Comparison of ENCODE assay signal across 1 cellular context in the genomic region with DNA sequence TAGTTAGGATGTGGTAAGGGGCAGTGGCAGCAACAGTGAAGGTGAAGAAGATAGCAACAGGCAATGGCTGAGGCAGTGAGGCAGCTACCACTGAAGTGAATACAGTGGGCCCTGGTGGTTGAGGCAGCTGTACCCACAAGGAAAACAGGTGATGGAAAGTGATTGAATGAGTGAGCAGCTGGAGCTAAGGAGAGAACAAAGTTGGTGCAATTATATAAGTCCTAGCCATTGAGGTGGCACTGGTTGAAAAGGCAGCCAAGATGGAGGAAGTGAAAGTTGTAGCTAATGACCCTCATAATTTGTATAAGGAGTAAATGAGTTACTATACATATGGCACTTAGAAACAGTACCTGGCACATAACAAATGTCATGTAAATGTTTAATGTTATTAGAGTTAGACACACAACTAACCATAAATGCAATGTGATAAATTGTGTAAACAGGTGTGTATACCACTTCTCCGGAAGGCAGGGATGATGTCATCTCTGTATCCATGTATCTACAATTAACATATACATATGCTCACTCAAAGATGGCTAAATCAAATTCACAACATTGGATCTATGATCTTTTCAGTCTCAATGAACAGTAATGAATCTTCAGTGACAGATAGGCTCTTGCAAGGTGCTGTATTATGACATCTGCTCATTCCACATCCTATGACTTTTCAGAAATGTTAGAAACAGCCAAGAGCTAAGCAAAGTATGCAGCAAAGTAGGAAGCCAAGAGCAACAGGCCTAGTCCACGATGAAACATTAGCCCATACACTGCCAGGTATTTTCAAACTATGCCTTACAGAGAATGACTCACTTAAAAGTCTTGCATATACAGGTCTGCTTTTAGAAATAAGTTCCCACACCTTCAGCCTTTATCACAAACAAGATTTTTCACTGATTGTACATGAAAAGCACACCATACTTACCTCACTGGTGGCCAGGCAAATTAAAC.
TF ChIP-seq lines count a peak whose summit lies in the region.

No MANE protein-coding gene starts in this region.

TF ChIP-seq in WTC11, 78 proteins besides CTCF, POLR2A, EP300 and RAD21 (continued from another document):
- TF ChIP-seq FOXP4 (CRISPR knock-in tag; IDR thresholded peaks at IDR 0.05): no peak
- TF ChIP-seq, protein P1, sequence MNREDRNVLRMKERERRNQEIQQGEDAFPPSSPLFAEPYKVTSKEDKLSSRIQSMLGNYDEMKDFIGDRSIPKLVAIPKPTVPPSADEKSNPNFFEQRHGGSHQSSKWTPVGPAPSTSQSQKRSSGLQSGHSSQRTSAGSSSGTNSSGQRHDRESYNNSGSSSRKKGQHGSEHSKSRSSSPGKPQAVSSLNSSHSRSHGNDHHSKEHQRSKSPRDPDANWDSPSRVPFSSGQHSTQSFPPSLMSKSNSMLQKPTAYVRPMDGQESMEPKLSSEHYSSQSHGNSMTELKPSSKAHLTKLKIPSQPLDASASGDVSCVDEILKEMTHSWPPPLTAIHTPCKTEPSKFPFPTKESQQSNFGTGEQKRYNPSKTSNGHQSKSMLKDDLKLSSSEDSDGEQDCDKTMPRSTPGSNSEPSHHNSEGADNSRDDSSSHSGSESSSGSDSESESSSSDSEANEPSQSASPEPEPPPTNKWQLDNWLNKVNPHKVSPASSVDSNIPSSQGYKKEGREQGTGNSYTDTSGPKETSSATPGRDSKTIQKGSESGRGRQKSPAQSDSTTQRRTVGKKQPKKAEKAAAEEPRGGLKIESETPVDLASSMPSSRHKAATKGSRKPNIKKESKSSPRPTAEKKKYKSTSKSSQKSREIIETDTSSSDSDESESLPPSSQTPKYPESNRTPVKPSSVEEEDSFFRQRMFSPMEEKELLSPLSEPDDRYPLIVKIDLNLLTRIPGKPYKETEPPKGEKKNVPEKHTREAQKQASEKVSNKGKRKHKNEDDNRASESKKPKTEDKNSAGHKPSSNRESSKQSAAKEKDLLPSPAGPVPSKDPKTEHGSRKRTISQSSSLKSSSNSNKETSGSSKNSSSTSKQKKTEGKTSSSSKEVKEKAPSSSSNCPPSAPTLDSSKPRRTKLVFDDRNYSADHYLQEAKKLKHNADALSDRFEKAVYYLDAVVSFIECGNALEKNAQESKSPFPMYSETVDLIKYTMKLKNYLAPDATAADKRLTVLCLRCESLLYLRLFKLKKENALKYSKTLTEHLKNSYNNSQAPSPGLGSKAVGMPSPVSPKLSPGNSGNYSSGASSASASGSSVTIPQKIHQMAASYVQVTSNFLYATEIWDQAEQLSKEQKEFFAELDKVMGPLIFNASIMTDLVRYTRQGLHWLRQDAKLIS (CRISPR knock-in tag; IDR thresholded peaks at IDR 0.05; ENCODE audit: borderline replicate concordance): no peak
- no peak for TF ChIP-seq SOX15 (CRISPR knock-in tag; IDR thresholded peaks at IDR 0.05)
- no peak for TF ChIP-seq MYBL2 (CRISPR knock-in tag; IDR thresholded peaks at IDR 0.05)
- TF ChIP-seq AR (CRISPR knock-in tag; IDR thresholded peaks at IDR 0.05): no peak
